8 cellular contexts compared by ENCODE assay signal in genomic region chr3:50620846-50621245, GRCh38. TPM values are rescaled to one million over a fixed set of nuclear protein-coding genes. Genes with fewer than 3 reads are reported as not detected.
DNase-seq lines count a peak whose midpoint lies in the region; ATAC-seq and TF ChIP-seq lines count a peak whose summit lies in the region.
"Had no signal": no experiment of that assay in that cellular context is flagged by ENCODE, and none has a peak within 500 bp of the region (broad histone marks: within the 10 kb centered on the region; RNA-seq: fewer than 3 reads in every experiment).

No MANE protein-coding gene starts in this region.

- no peak overlapping the region for H3K27ac ChIP-seq in fibroblast of lung (ENCODE audit: insufficient read depth, low read length)
- H3K27ac ChIP-seq: tibial artery had no signal

- TF ChIP-seq CTCF in LNCaP clone FGC (IDR thresholded peaks at IDR 0.05; ENCODE audit: control insufficient read depth, extremely low read depth, insufficient read depth), result no peak
- no peak for TF ChIP-seq CTCF in fibroblast of lung (conservative IDR thresholded peaks at IDR 0.05 in 1 of 2, IDR thresholded peaks at IDR 0.05 in 1 of 2; ENCODE audit: low read depth in 1 of 2, low read length in 2 of 2)

- DNase-seq in AML-193 (lab: John Stamatoyannopoulos, UW), result peak; percentile 63 to 64
- DNase-seq in LNCaP clone FGC (ENCODE audit: low read depth), result no peak
- DNase-seq in fibroblast of lung (ENCODE audit: low read depth in 2 of 2), result peak in 1 of 2 donors; percentile 19
- DNase-seq in NCI-H2227 (lab: John Stamatoyannopoulos, UW; ENCODE audit: unreplicated experiment), result no peak
- no peak for DNase-seq in central memory CD4-positive, alpha-beta T cell
- DNase-seq: NCI-H510A, tibial artery had no signal

- H3K9ac ChIP-seq in fibroblast of lung (ENCODE audit: insufficient read depth, low read length), result no peak overlapping the region

- peaks cover 6% of the 10 kb centered on the region for H3K4me1 ChIP-seq in fibroblast of lung (ENCODE audit: control insufficient read depth, extremely low read depth, insufficient read depth, low read length)

- no peaks in the 10 kb centered on the region for H3K36me3 ChIP-seq in fibroblast of lung (ENCODE audit: control insufficient read depth, insufficient read depth, low read length)

- no peaks in the 10 kb centered on the region for H4K20me1 ChIP-seq in fibroblast of lung (ENCODE audit: control insufficient read depth, extremely low read depth, insufficient read depth, low read length)

- peak overlapping the region; percentile 3 for H3K4me2 ChIP-seq in fibroblast of lung (ENCODE audit: extremely low read depth, insufficient read depth, low read length)

- H3K27me3 ChIP-seq in fibroblast of lung (ENCODE audit: control insufficient read depth, insufficient read depth, low read length), result no peaks in the 10 kb centered on the region
- H3K27me3 ChIP-seq: tibial artery had no signal

- H3K4me3 ChIP-seq in LNCaP clone FGC (ENCODE audit: low read depth, low read length), result peak overlapping the region; percentile 10; the same call in 1 of the 2 replicates
- no peak overlapping the region for H3K4me3 ChIP-seq in fibroblast of lung (replicated peaks in 1 of 4; ENCODE audit: control extremely low read depth in 1 of 4, insufficient read depth in 1 of 4, low read depth in 3 of 4, low read length in 4 of 4)
- H3K4me3 ChIP-seq: tibial artery had no signal

- H3K9me3 ChIP-seq in fibroblast of lung (ENCODE audit: control insufficient read depth, insufficient read depth, low read depth, low read length), result no peaks in the 10 kb centered on the region
- H3K9me3 ChIP-seq: tibial artery had no signal

- ATAC-seq in GM18870 (IDR thresholded peaks at IDR 0.05; ENCODE audit: unreplicated experiment), result no peak

- no peak overlapping the region for H2AFZ ChIP-seq in fibroblast of lung (ENCODE audit: low read length)

- H3K79me2 ChIP-seq in fibroblast of lung (ENCODE audit: control insufficient read depth, insufficient read depth, low read length), result peaks cover 5% of the 10 kb centered on the region

RNA-seq across cellular contexts. Expression of gene MAPKAPK3, which starts 3.9 kb away (rescaled TPM):
- total RNA-seq in fibroblast of lung, result 25.4 and 34.3 TPM in 2 replicates
- 38.4 and 44.6 TPM in 2 replicates for polyA plus RNA-seq in fibroblast of lung
- polyA plus RNA-seq in fibroblast of lung (2012), result 34.2 and 38.7 TPM in 2 replicates
- polyA minus RNA-seq in fibroblast of lung (ENCODE audit: low replicate concordance), result 56.9 and 60.2 TPM in 2 replicates

RNA-seq across cellular contexts. Expression of gene CISH, which starts 9.3 kb away (rescaled TPM):
- total RNA-seq in fibroblast of lung, result 0.99 and 1.0 TPM in 2 replicates
- polyA plus RNA-seq in fibroblast of lung, result 1.6 and 1.9 TPM in 2 replicates
- polyA plus RNA-seq in fibroblast of lung (2012), result 2.4 and 2.7 TPM in 2 replicates
- 7.9 and 10.8 TPM in 2 replicates for polyA minus RNA-seq in fibroblast of lung (ENCODE audit: low replicate concordance)

RNA-seq across cellular contexts. Expression of gene HEMK1, which starts 51.5 kb away (rescaled TPM):
- 8.2 and 12.7 TPM in 2 replicates for total RNA-seq in fibroblast of lung
- polyA plus RNA-seq in fibroblast of lung, result 6.1 and 8.4 TPM in 2 replicates
- 11.9 and 14.5 TPM in 2 replicates for polyA plus RNA-seq in fibroblast of lung (2012)
- polyA minus RNA-seq in fibroblast of lung (ENCODE audit: low replicate concordance), result 14.7 and 18.1 TPM in 2 replicates

RNA-seq across cellular contexts. Expression of gene C3orf18, which starts 53.3 kb away (rescaled TPM):
- total RNA-seq in fibroblast of lung, result 14.1 and 25.8 TPM in 2 replicates
- polyA plus RNA-seq in fibroblast of lung, result 8.7 and 9.4 TPM in 2 replicates
- polyA plus RNA-seq in fibroblast of lung (2012), result 8.9 and 10.1 TPM in 2 replicates
- 13.2 and 18.4 TPM in 2 replicates for polyA minus RNA-seq in fibroblast of lung (ENCODE audit: low replicate concordance)

RNA-seq across cellular contexts. Expression of gene DOCK3, which starts 53.9 kb away (rescaled TPM):
- 0.17 and 0.26 TPM in 2 replicates for total RNA-seq in fibroblast of lung
- polyA plus RNA-seq in fibroblast of lung, result 0.07 TPM in 2 replicates
- polyA plus RNA-seq in fibroblast of lung (2012), result 0.13 and 0.21 TPM in 2 replicates
- polyA minus RNA-seq in fibroblast of lung (ENCODE audit: low replicate concordance), result 0.07 and 0.31 TPM in 2 replicates

Comparison
In these comparisons a context has a peak if more than half of its experiments do, and no peak if none do; other contexts are left out.
1. DNase-seq: peak in AML-193 (2 of 2); none in LNCaP clone FGC (single experiment), NCI-H2227 (single experiment) and central memory CD4-positive, alpha-beta T cell (single experiment).